18 cellular contexts compared by ENCODE assay signal in the genomic region with DNA sequence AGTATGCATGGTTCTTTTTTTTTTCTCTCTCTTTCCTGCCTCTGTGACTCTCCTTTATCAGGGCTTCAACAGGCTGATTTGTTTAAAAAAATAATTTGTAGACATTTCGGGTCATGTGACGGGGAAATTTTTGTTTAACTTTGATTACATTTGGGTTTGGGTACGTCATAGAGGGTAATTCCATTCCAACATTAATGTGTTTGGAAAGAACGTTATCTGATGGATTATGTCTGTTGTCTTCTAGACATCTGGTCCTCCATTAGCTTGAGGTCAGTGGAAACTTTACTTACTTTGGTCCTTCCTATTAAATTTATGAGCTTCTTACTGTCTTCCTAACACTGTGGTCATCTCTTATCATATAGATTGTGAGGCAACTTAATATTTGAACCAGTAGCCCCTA.
"Had no signal": no experiment of that assay in that cellular context is flagged by ENCODE, and none has a peak within 500 bp of the region (broad histone marks: within the 10 kb centered on the region; RNA-seq: fewer than 3 reads in every experiment).

No MANE protein-coding gene starts in this region.

- H2AFZ ChIP-seq: parathyroid adenoma had no signal

- ATAC-seq: activated CD4-positive, alpha-beta T cell treated with anti-CD3 and anti-CD28 coated beads for 36 hours; activated CD8-positive, alpha-beta memory T cell treated with anti-CD3 and anti-CD28 coated beads, Interleukin-2, amount 10 ng/mL, durations not matched to agents 7 days and 5 days; stimulated activated naive B cell treated with anti-CD40 and anti-IgM and Interleukin-4, amounts not matched to agents 10 μg/mL and 1 μg/mL and 100 μg/mL, for 72 hours had no signal

- H3K4me3 Mint-ChIP-seq: activated CD4-positive, alpha-beta T cell treated with anti-CD3 and anti-CD28 coated beads for 36 hours; activated CD8-positive, alpha-beta memory T cell treated with anti-CD3 and anti-CD28 coated beads, Interleukin-2, amount 10 ng/mL, durations not matched to agents 7 days and 5 days; activated naive CD4-positive, alpha-beta T cell treated with anti-CD3 and anti-CD28 coated beads for 36 hours; dendritic cell treated with granulocyte-macrophage colony-stimulating factor and Interleukin-4, amounts not matched to agents 40 ng/mL and 50 ng/mL, for 4 days; memory B cell; nephron; stimulated activated naive B cell treated with anti-CD40 and anti-IgM and Interleukin-4, amounts not matched to agents 10 μg/mL and 1 μg/mL and 100 μg/mL, for 72 hours had no signal

- H3K27ac Mint-ChIP-seq: activated CD4-positive, alpha-beta T cell treated with anti-CD3 and anti-CD28 coated beads for 36 hours; activated CD8-positive, alpha-beta memory T cell treated with anti-CD3 and anti-CD28 coated beads, Interleukin-2, amount 10 ng/mL, durations not matched to agents 7 days and 5 days; activated naive CD4-positive, alpha-beta T cell treated with anti-CD3 and anti-CD28 coated beads for 36 hours; activated T-helper 2 cell treated with anti-CD3 and anti-CD28 coated beads, Interferon-gamma antibody, Interleukin-2, Interleukin-4, amounts not matched to agents 10 μg/mL and 5 μg/mL and 100 μg/mL, durations not matched to agents 14 hours and 24 hours and 36 hours; dendritic cell treated with granulocyte-macrophage colony-stimulating factor and Interleukin-4, amounts not matched to agents 40 ng/mL and 50 ng/mL, for 4 days; memory B cell; nephron; stimulated activated naive B cell treated with anti-CD40 and anti-IgM and Interleukin-4, amounts not matched to agents 10 μg/mL and 1 μg/mL and 100 μg/mL, for 72 hours had no signal

- H3K27ac ChIP-seq: esophagus muscularis mucosa, parathyroid adenoma, sigmoid colon, spleen, WERI-Rb-1 had no signal

- H3K9me3 ChIP-seq: esophagus muscularis mucosa, sigmoid colon, spleen had no signal

- H3K27me3 Mint-ChIP-seq: activated CD4-positive, alpha-beta T cell treated with anti-CD3 and anti-CD28 coated beads for 36 hours; activated CD8-positive, alpha-beta memory T cell treated with anti-CD3 and anti-CD28 coated beads, Interleukin-2, amount 10 ng/mL, durations not matched to agents 7 days and 5 days; dendritic cell treated with granulocyte-macrophage colony-stimulating factor and Interleukin-4, amounts not matched to agents 40 ng/mL and 50 ng/mL, for 4 days; memory B cell; stimulated activated naive B cell treated with anti-CD40 and anti-IgM and Interleukin-4, amounts not matched to agents 10 μg/mL and 1 μg/mL and 100 μg/mL, for 72 hours had no signal

- H3K4me1 ChIP-seq: parathyroid adenoma had no signal

- H3K9ac ChIP-seq: parathyroid adenoma had no signal

- H3K9me3 Mint-ChIP-seq: activated naive CD4-positive, alpha-beta T cell treated with anti-CD3 and anti-CD28 coated beads for 36 hours; activated T-helper 2 cell treated with anti-CD3 and anti-CD28 coated beads, Interferon-gamma antibody, Interleukin-2, Interleukin-4, amounts not matched to agents 10 μg/mL and 5 μg/mL and 100 μg/mL, durations not matched to agents 14 hours and 24 hours and 36 hours; dendritic cell treated with granulocyte-macrophage colony-stimulating factor and Interleukin-4, amounts not matched to agents 40 ng/mL and 50 ng/mL, for 4 days; memory B cell; stimulated activated naive B cell treated with anti-CD40 and anti-IgM and Interleukin-4, amounts not matched to agents 10 μg/mL and 1 μg/mL and 100 μg/mL, for 72 hours had no signal

- H3K36me3 ChIP-seq: WERI-Rb-1 had no signal

- DNase-seq: activated CD4-positive, alpha-beta T cell treated with anti-CD3 and anti-CD28 coated beads for 36 hours; activated CD4-positive, alpha-beta T cell treated with anti-CD3 and anti-CD28 coated beads, Interleukin-2, amount 50 U/mL, for 48 hours; activated CD8-positive, alpha-beta memory T cell treated with anti-CD3 and anti-CD28 coated beads, Interleukin-2, amount 10 ng/mL, durations not matched to agents 7 days and 5 days; activated naive CD4-positive, alpha-beta T cell treated with anti-CD3 and anti-CD28 coated beads for 36 hours; activated T-cell treated with anti-CD3 and anti-CD28 coated beads, Interleukin-2, amount 50 U/mL, for 1 hour; amniotic stem cell; effector CD8-positive, alpha-beta T cell; sigmoid colon; spleen; stimulated activated naive B cell treated with anti-CD40 and anti-IgM and Interleukin-4, amounts not matched to agents 10 μg/mL and 1 μg/mL and 100 μg/mL, for 72 hours; SW 1271; WERI-Rb-1 had no signal

- H3K4me3 ChIP-seq: esophagus muscularis mucosa, sigmoid colon, spleen had no signal

- H3K27me3 ChIP-seq: esophagus muscularis mucosa, sigmoid colon, spleen had no signal
